ENCODE assay signal across 1 cellular context in genomic region chr16:57647136-57647875, GRCh38.
TF ChIP-seq lines count a peak whose summit lies in the region.

No MANE protein-coding gene starts in this region.

TF ChIP-seq in GM12878, 131 proteins besides CTCF, POLR2A, EP300 and RAD21:
- TF ChIP-seq MTA2 (IDR thresholded peaks at IDR 0.05; ENCODE audit: low read depth) (no peak), FOXK2 (IDR thresholded peaks at IDR 0.05) (no peak), SMARCA5 (IDR thresholded peaks at IDR 0.05) (0 out of 2 replicates have a peak, but pooled peaks have one; percentile 9)
